35 cellular contexts compared by ENCODE assay signal in the genomic region with DNA sequence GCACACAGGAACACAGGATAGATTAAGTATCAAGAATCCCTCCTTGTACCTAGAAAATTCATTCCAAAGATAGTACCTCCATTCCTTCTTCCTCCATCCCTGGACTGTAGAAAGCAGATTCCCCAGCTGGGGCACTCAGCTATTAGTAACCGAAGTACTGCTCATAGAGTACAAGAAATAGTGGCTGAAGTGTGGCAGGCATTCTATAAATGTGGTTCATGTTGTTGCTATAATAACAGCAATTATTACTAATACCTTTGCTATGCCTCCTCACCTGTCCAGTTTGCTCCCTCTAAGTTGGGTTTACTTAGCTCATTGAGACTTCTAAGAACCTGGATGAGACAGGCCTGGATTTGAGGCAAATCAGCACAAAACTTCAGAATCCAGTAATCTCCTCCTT.
"Had no signal": no experiment of that assay in that cellular context is flagged by ENCODE, and none has a peak within 500 bp of the region (broad histone marks: within the 10 kb centered on the region; RNA-seq: fewer than 3 reads in every experiment).

No MANE protein-coding gene starts in this region.

- H3K9me3 ChIP-seq: ascending aorta had no signal

- H3K4me3 ChIP-seq: ascending aorta had no signal

- H3K4me1 Mint-ChIP-seq: activated CD4-positive, alpha-beta memory T cell treated with anti-CD3 and anti-CD28 coated beads, Interleukin-2, amount 10 ng/mL, durations not matched to agents 7 days and 5 days; activated CD4-positive, alpha-beta T cell treated with anti-CD3 and anti-CD28 coated beads for 36 hours; activated CD4-positive, alpha-beta T cell treated with anti-CD3 and anti-CD28 coated beads, Interleukin-2, amount 10 ng/mL, durations not matched to agents 7 days and 5 days; activated CD8-positive, alpha-beta memory T cell treated with anti-CD3 and anti-CD28 coated beads, Interleukin-2, amount 10 ng/mL, durations not matched to agents 7 days and 5 days; activated naive CD4-positive, alpha-beta T cell treated with anti-CD3 and anti-CD28 coated beads, Interleukin-2, amount 10 ng/mL, durations not matched to agents 7 days and 5 days; activated naive CD4-positive, alpha-beta T cell treated with anti-CD3 and anti-CD28 coated beads, Interleukin-2, amount 50 U/mL, for 24 hours; activated naive CD8-positive, alpha-beta T cell treated with anti-CD3 and anti-CD28 coated beads, Interleukin-2, amount 10 ng/mL, durations not matched to agents 7 days and 5 days; activated naive CD8-positive, alpha-beta T cell treated with anti-CD3 and anti-CD28 coated beads, Interleukin-2, amount 50 U/mL, for 24 hours; brain; WTC11 had no signal

- H3K9me3 Mint-ChIP-seq: activated CD4-positive, alpha-beta memory T cell treated with anti-CD3 and anti-CD28 coated beads, Interleukin-2, amount 10 ng/mL, durations not matched to agents 7 days and 5 days; activated CD4-positive, alpha-beta T cell treated with anti-CD3 and anti-CD28 coated beads, Interleukin-2, amount 10 ng/mL, durations not matched to agents 7 days and 5 days; activated naive CD4-positive, alpha-beta T cell treated with anti-CD3 and anti-CD28 coated beads, Interleukin-2, amount 10 ng/mL, durations not matched to agents 7 days and 5 days; activated naive CD4-positive, alpha-beta T cell treated with anti-CD3 and anti-CD28 coated beads, Interleukin-2, amount 50 U/mL, for 24 hours; activated naive CD8-positive, alpha-beta T cell treated with anti-CD3 and anti-CD28 coated beads, Interleukin-2, amount 10 ng/mL, durations not matched to agents 7 days and 5 days; activated naive CD8-positive, alpha-beta T cell treated with anti-CD3 and anti-CD28 coated beads, Interleukin-2, amount 50 U/mL, for 24 hours; activated T-helper 2 cell treated with anti-CD3 and anti-CD28 coated beads, Interferon-gamma antibody, Interleukin-2, Interleukin-4, amounts not matched to agents 10 μg/mL and 5 μg/mL and 100 μg/mL, durations not matched to agents 14 hours and 24 hours and 36 hours; T-helper 1 cell treated with Interleukin-12 subunit alpha and Interleukin-12 subunit beta and Interleukin-4 antibody, amounts not matched to agents 30 μg/mL and 1 μg/mL, for 36 hours; T-helper 2 cell treated with Interferon-gamma antibody and Interleukin-4, amounts not matched to agents 5 μg/mL and 100 μg/mL, for 36 hours; WTC11 had no signal

- H3K27me3 ChIP-seq: ascending aorta had no signal

- H3K36me3 Mint-ChIP-seq: activated CD8-positive, alpha-beta memory T cell treated with anti-CD3 and anti-CD28 coated beads, Interleukin-2, amount 10 ng/mL, durations not matched to agents 7 days and 5 days; activated naive CD4-positive, alpha-beta T cell treated with anti-CD3 and anti-CD28 coated beads, Interleukin-2, amount 10 ng/mL, durations not matched to agents 7 days and 5 days; activated naive CD4-positive, alpha-beta T cell treated with anti-CD3 and anti-CD28 coated beads, Interleukin-2, amount 50 U/mL, for 24 hours; activated naive CD8-positive, alpha-beta T cell; activated naive CD8-positive, alpha-beta T cell treated with anti-CD3 and anti-CD28 coated beads, Interleukin-2, amount 10 ng/mL, durations not matched to agents 7 days and 5 days; brain; WTC11 had no signal

- DNase-seq: activated CD4-positive, alpha-beta memory T cell treated with anti-CD3 and anti-CD28 coated beads, Interleukin-2, amount 10 ng/mL, durations not matched to agents 7 days and 5 days; activated CD4-positive, alpha-beta T cell treated with anti-CD3 and anti-CD28 coated beads for 1 hour; activated CD4-positive, alpha-beta T cell treated with anti-CD3 and anti-CD28 coated beads for 36 hours; activated CD4-positive, alpha-beta T cell treated with anti-CD3 and anti-CD28 coated beads for 48 hours; activated CD4-positive, alpha-beta T cell treated with anti-CD3 and anti-CD28 coated beads, Interleukin-2, amount 10 ng/mL, durations not matched to agents 7 days and 5 days; activated CD4-positive, alpha-beta T cell treated with anti-CD3 and anti-CD28 coated beads, Interleukin-2, amount 50 U/mL, for 48 hours; activated CD4-positive, CD25-positive, alpha-beta regulatory T cell; activated CD8-positive, alpha-beta memory T cell treated with anti-CD3 and anti-CD28 coated beads for 24 hours; activated CD8-positive, alpha-beta memory T cell treated with anti-CD3 and anti-CD28 coated beads, Interleukin-2, amount 10 ng/mL, durations not matched to agents 7 days and 5 days; activated CD8-positive, alpha-beta memory T cell treated with anti-CD3 and anti-CD28 coated beads, Interleukin-2, amount 50 U/mL, for 48 hours; activated CD8-positive, alpha-beta T cell treated with anti-CD3 and anti-CD28 coated beads, Interleukin-2, amount 10 ng/mL, durations not matched to agents 7 days and 5 days; activated effector memory CD4-positive, alpha-beta T cell treated with Interleukin-2 at 50 U/mL for 16 hours; activated gamma-delta T cell; activated naive CD4-positive, alpha-beta T cell treated with anti-CD3 and anti-CD28 coated beads, Interleukin-2, amount 10 ng/mL, durations not matched to agents 7 days and 5 days; activated naive CD4-positive, alpha-beta T cell treated with Interleukin-2 at 50 U/mL for 16 hours; activated naive CD8-positive, alpha-beta T cell treated with anti-CD3 and anti-CD28 coated beads, Interleukin-2, amount 10 ng/mL, durations not matched to agents 7 days and 5 days; activated naive CD8-positive, alpha-beta T cell treated with anti-CD3 and anti-CD28 coated beads, Interleukin-2, amount 50 U/mL, for 24 hours; activated T-cell treated with anti-CD3 and anti-CD28 coated beads, Interleukin-2, amount 50 U/mL, for 24 hours; activated T-cell treated with anti-CD3 and anti-CD28 coated beads, Interleukin-2, amount 50 U/mL, for 48 hours; amygdala; anterior cingulate cortex; central memory CD4-positive, alpha-beta T cell; T-helper 1 cell; T-helper 2 cell; T-helper 9 cell had no signal

- H3K27me3 Mint-ChIP-seq: activated CD4-positive, alpha-beta memory T cell treated with anti-CD3 and anti-CD28 coated beads, Interleukin-2, amount 10 ng/mL, durations not matched to agents 7 days and 5 days; activated CD4-positive, alpha-beta T cell treated with anti-CD3 and anti-CD28 coated beads, Interleukin-2, amount 10 ng/mL, durations not matched to agents 7 days and 5 days; activated CD8-positive, alpha-beta memory T cell treated with anti-CD3 and anti-CD28 coated beads, Interleukin-2, amount 10 ng/mL, durations not matched to agents 7 days and 5 days; activated naive CD4-positive, alpha-beta T cell treated with anti-CD3 and anti-CD28 coated beads, Interleukin-2, amount 10 ng/mL, durations not matched to agents 7 days and 5 days; activated naive CD8-positive, alpha-beta T cell treated with anti-CD3 and anti-CD28 coated beads, Interleukin-2, amount 10 ng/mL, durations not matched to agents 7 days and 5 days; activated naive CD8-positive, alpha-beta T cell treated with anti-CD3 and anti-CD28 coated beads, Interleukin-2, amount 50 U/mL, for 24 hours; brain had no signal

- H3K36me3 ChIP-seq: ascending aorta had no signal

- H3K4me3 Mint-ChIP-seq: activated CD4-positive, alpha-beta memory T cell treated with anti-CD3 and anti-CD28 coated beads, Interleukin-2, amount 10 ng/mL, durations not matched to agents 7 days and 5 days; activated CD4-positive, alpha-beta T cell treated with anti-CD3 and anti-CD28 coated beads for 36 hours; activated CD4-positive, alpha-beta T cell treated with anti-CD3 and anti-CD28 coated beads, Interleukin-2, amount 10 ng/mL, durations not matched to agents 7 days and 5 days; activated CD8-positive, alpha-beta memory T cell treated with anti-CD3 and anti-CD28 coated beads, Interleukin-2, amount 10 ng/mL, durations not matched to agents 7 days and 5 days; activated CD8-positive, alpha-beta T cell treated with anti-CD3 and anti-CD28 coated beads, Interleukin-2, amount 10 ng/mL, durations not matched to agents 7 days and 5 days; activated naive CD4-positive, alpha-beta T cell treated with anti-CD3 and anti-CD28 coated beads, Interleukin-2, amount 10 ng/mL, durations not matched to agents 7 days and 5 days; activated naive CD4-positive, alpha-beta T cell treated with anti-CD3 and anti-CD28 coated beads, Interleukin-2, amount 50 U/mL, for 24 hours; activated naive CD8-positive, alpha-beta T cell; activated naive CD8-positive, alpha-beta T cell treated with anti-CD3 and anti-CD28 coated beads, Interleukin-2, amount 10 ng/mL, durations not matched to agents 7 days and 5 days; activated naive CD8-positive, alpha-beta T cell treated with anti-CD3 and anti-CD28 coated beads, Interleukin-2, amount 50 U/mL, for 24 hours; activated T-cell treated with anti-CD3 and anti-CD28 coated beads, Interleukin-2, amount 50 U/mL, for 24 hours; brain; T-helper 1 cell treated with Interleukin-12 subunit alpha and Interleukin-12 subunit beta and Interleukin-4 antibody, amounts not matched to agents 30 μg/mL and 1 μg/mL, for 36 hours; T-helper 2 cell treated with Interferon-gamma antibody and Interleukin-4, amounts not matched to agents 5 μg/mL and 100 μg/mL, for 36 hours; WTC11 had no signal

- H3K27ac ChIP-seq: ascending aorta, VCaP had no signal

- H3K27ac Mint-ChIP-seq: activated CD4-positive, alpha-beta memory T cell treated with anti-CD3 and anti-CD28 coated beads, Interleukin-2, amount 10 ng/mL, durations not matched to agents 7 days and 5 days; activated CD4-positive, alpha-beta T cell treated with anti-CD3 and anti-CD28 coated beads for 36 hours; activated CD4-positive, alpha-beta T cell treated with anti-CD3 and anti-CD28 coated beads, Interleukin-2, amount 10 ng/mL, durations not matched to agents 7 days and 5 days; activated CD8-positive, alpha-beta memory T cell treated with anti-CD3 and anti-CD28 coated beads, Interleukin-2, amount 10 ng/mL, durations not matched to agents 7 days and 5 days; activated CD8-positive, alpha-beta T cell treated with anti-CD3 and anti-CD28 coated beads, Interleukin-2, amount 10 ng/mL, durations not matched to agents 7 days and 5 days; activated naive CD4-positive, alpha-beta T cell treated with anti-CD3 and anti-CD28 coated beads, Interleukin-2, amount 10 ng/mL, durations not matched to agents 7 days and 5 days; activated naive CD4-positive, alpha-beta T cell treated with anti-CD3 and anti-CD28 coated beads, Interleukin-2, amount 50 U/mL, for 24 hours; activated naive CD8-positive, alpha-beta T cell; activated naive CD8-positive, alpha-beta T cell treated with anti-CD3 and anti-CD28 coated beads, Interleukin-2, amount 10 ng/mL, durations not matched to agents 7 days and 5 days; activated naive CD8-positive, alpha-beta T cell treated with anti-CD3 and anti-CD28 coated beads, Interleukin-2, amount 50 U/mL, for 24 hours; activated T-cell treated with anti-CD3 and anti-CD28 coated beads, Interleukin-2, amount 50 U/mL, for 24 hours; activated T-helper 2 cell treated with anti-CD3 and anti-CD28 coated beads, Interferon-gamma antibody, Interleukin-2, Interleukin-4, amounts not matched to agents 10 μg/mL and 5 μg/mL and 100 μg/mL, durations not matched to agents 14 hours and 24 hours and 36 hours; brain; T-helper 1 cell treated with Interleukin-12 subunit alpha and Interleukin-12 subunit beta and Interleukin-4 antibody, amounts not matched to agents 30 μg/mL and 1 μg/mL, for 36 hours; T-helper 2 cell treated with Interferon-gamma antibody and Interleukin-4, amounts not matched to agents 5 μg/mL and 100 μg/mL, for 36 hours; WTC11 had no signal

- H3K4me1 ChIP-seq: ascending aorta had no signal

- ATAC-seq: activated CD4-positive, alpha-beta T cell treated with anti-CD3 and anti-CD28 coated beads for 36 hours; activated CD4-positive, CD25-positive, alpha-beta regulatory T cell treated with anti-CD3 and anti-CD28 coated beads, Interleukin-2, amount 50 U/mL, for 24 hours; activated CD8-positive, alpha-beta memory T cell treated with anti-CD3 and anti-CD28 coated beads, Interleukin-2, amount 10 ng/mL, durations not matched to agents 7 days and 5 days; activated CD8-positive, alpha-beta T cell treated with anti-CD3 and anti-CD28 coated beads, Interleukin-2, amount 10 ng/mL, durations not matched to agents 7 days and 5 days; activated naive CD8-positive, alpha-beta T cell treated with anti-CD3 and anti-CD28 coated beads, Interleukin-2, amount 50 U/mL, for 24 hours; WTC11 had no signal
